ENCODE assay signal across 21 cellular contexts in genomic region chr17:40087903-40088718, GRCh38. TPM values are rescaled to one million over a fixed set of nuclear protein-coding genes. Genes with fewer than 3 reads are reported as not detected.
A peak's percentile ranks its signal among the peaks of the same experiment; 100 is the strongest.
DNase-seq lines count a peak whose midpoint lies in the region; ATAC-seq, FAIRE-seq and TF ChIP-seq lines count a peak whose summit lies in the region.
"Had no signal": no experiment of that assay in that cellular context is flagged by ENCODE, and none has a peak within 500 bp of the region (broad histone marks: within the 10 kb centered on the region; RNA-seq: fewer than 3 reads in every experiment).

No MANE protein-coding gene starts in this region.

- peaks cover 0 to under 1% of the 10 kb centered on the region in 2 experiments; a peak in 2 of 4 replicates for H3K36me3 ChIP-seq in GM12878 (ENCODE audit: control insufficient read depth in 2 of 2, insufficient read depth in 2 of 2, low read length in 1 of 2)
- peaks cover 50% of the 10 kb centered on the region for H3K36me3 ChIP-seq in osteoblast (ENCODE audit: insufficient read depth, low read length)

- no peak overlapping the region for H3K4me3 Mint-ChIP-seq in T-helper 1 cell treated with Interleukin-12 subunit alpha and Interleukin-12 subunit beta and Interleukin-4 antibody, amounts not matched to agents 30 μg/mL and 1 μg/mL, for 36 hours
- H3K4me3 Mint-ChIP-seq: effector memory CD8-positive, alpha-beta T cell; natural killer cell had no signal

- peak overlapping the region; percentile 22 for H3K27ac Mint-ChIP-seq in T-helper 1 cell treated with Interleukin-12 subunit alpha and Interleukin-12 subunit beta and Interleukin-4 antibody, amounts not matched to agents 30 μg/mL and 1 μg/mL, for 36 hours

- intact Hi-C loops in GM12878 (cut with micrococcal nuclease; ENCODE audit: unreplicated experiment), result no loop called here

- H3K4me3 ChIP-seq in GM12878 (no peak overlapping the region), osteoblast (ENCODE audit: insufficient read depth, low read length) (no peak overlapping the region)
- H3K4me3 ChIP-seq: prostate gland, smooth muscle cell, thoracic aorta had no signal

- POLR2A ChIA-PET in GM12878 (lab: Charles Lee), result no interaction called here

- no peak overlapping the region for H3K9ac ChIP-seq in GM12878 (ENCODE audit: control insufficient read depth, insufficient read depth, low read length)
- H3K9ac ChIP-seq: SK-N-SH had no signal

- TF ChIP-seq EP300 in GM12878 (IDR thresholded peaks at IDR 0.05; ENCODE audit: borderline replicate concordance in 1 of 2, control insufficient read depth in 1 of 2, low read depth in 2 of 2, low read length in 2 of 2), result no peak

- SMC1A ChIA-PET in GM12878 (lab: Charles Lee; ENCODE audit: uncharacterized antibody, unreplicated experiment), result no interaction called here

- in situ Hi-C loops in GM12878 (cut with MboI), result no loop called here

- H2AFZ ChIP-seq in GM12878 (ENCODE audit: control insufficient read depth, low read depth, low read length) (no peak overlapping the region), osteoblast (ENCODE audit: low read length) (no peak overlapping the region)

- BruUV-seq in GM12878 (replicated peaks; lab: Mats Ljungman, UMichigan), result no TSS peak

- H3K27me3 Mint-ChIP-seq in T-helper 1 cell treated with Interleukin-12 subunit alpha and Interleukin-12 subunit beta and Interleukin-4 antibody, amounts not matched to agents 30 μg/mL and 1 μg/mL, for 36 hours (ENCODE audit: low read depth), result no peaks in the 10 kb centered on the region
- H3K27me3 Mint-ChIP-seq: effector memory CD8-positive, alpha-beta T cell had no signal

- H3K36me3 Mint-ChIP-seq in T-helper 1 cell treated with Interleukin-12 subunit alpha and Interleukin-12 subunit beta and Interleukin-4 antibody, amounts not matched to agents 30 μg/mL and 1 μg/mL, for 36 hours (ENCODE audit: low read depth), result peaks cover 2% of the 10 kb centered on the region

- DNase-seq in T-helper 1 cell (no peak), GM12878 (ENCODE audit: low read depth, low spot score) (no peak), osteoblast (ENCODE audit: insufficient read length, low spot score, missing footprints) (peak; percentile 3), Ammon's horn (ENCODE audit: low spot score) (no peak), NCI-H526 treated with DMSO at 0.1 percent for 48 hours (lab: John Stamatoyannopoulos, UW) (no peak)
- DNase-seq: activated gamma-delta T cell; amniotic stem cell; BE2C; effector memory CD8-positive, alpha-beta T cell; KG1; natural killer cell; NCI-H1930; NK-92 treated with Interleukin-12 subunit alpha and Interleukin-12 subunit beta, amount 100 ng/mL, for 24 hours; SK-N-SH; stimulated activated CD8-positive, alpha-beta memory T cell treated with anti-CD3 and anti-CD28 coated beads, Interleukin-4, amount 100 ng/mL, for 48 hours had no signal

- no peak overlapping the region for H3K4me2 ChIP-seq in GM12878 (ENCODE audit: control insufficient read depth, insufficient read depth)
- no peak overlapping the region for H3K4me2 ChIP-seq in osteoblast (ENCODE audit: insufficient read depth, low read length)
- H3K4me2 ChIP-seq: SK-N-SH, smooth muscle cell had no signal

- H4K20me1 ChIP-seq in GM12878 (ENCODE audit: control insufficient read depth, insufficient read depth), result no peaks in the 10 kb centered on the region
- no peaks in the 10 kb centered on the region for H4K20me1 ChIP-seq in osteoblast (ENCODE audit: insufficient read depth, low read length)

- no peak for TF ChIP-seq RAD21 in GM12878 (IDR thresholded peaks at IDR 0.05; ENCODE audit: insufficient read depth, low read depth, low read length)

- no peak for FAIRE-seq in GM12878 (lab: Jason Lieb, UNC)
- FAIRE-seq: islet of Langerhans had no signal

- TF ChIP-seq POLR2A in GM12878 (IDR thresholded peaks at IDR 0.05; ENCODE audit: low read depth, low read length), result no peak

- no peaks in the 10 kb centered on the region for H3K4me1 Mint-ChIP-seq in T-helper 1 cell treated with Interleukin-12 subunit alpha and Interleukin-12 subunit beta and Interleukin-4 antibody, amounts not matched to agents 30 μg/mL and 1 μg/mL, for 36 hours (ENCODE audit: low read depth)

- no peaks in the 10 kb centered on the region for H3K27me3 ChIP-seq in GM12878 (replicated peaks in 1 of 2; ENCODE audit: control insufficient read depth in 2 of 2, insufficient read depth in 2 of 2, low read length in 1 of 2)
- H3K27me3 ChIP-seq in osteoblast (ENCODE audit: insufficient read depth, low read length), result no peaks in the 10 kb centered on the region
- H3K27me3 ChIP-seq: BE2C had no signal

- H3K9me3 ChIP-seq in GM12878 (replicated peaks; ENCODE audit: control insufficient read depth, insufficient read depth, low read length), result no peaks in the 10 kb centered on the region
- no peaks in the 10 kb centered on the region for H3K9me3 ChIP-seq in osteoblast (ENCODE audit: low read depth, low read length)
- H3K9me3 ChIP-seq: BE2C, prostate gland, SK-N-SH, thoracic aorta had no signal

- RAD21 ChIA-PET in GM12878 (lab: Charles Lee; ENCODE audit: unreplicated experiment), result interaction anchor here (0.7 kb wide), 1 partner anchor 53 kb away, joined by 3 read pairs; no protein-coding TSS in a partner anchor

- H3K79me2 ChIP-seq in GM12878 (ENCODE audit: control insufficient read depth, insufficient read depth, low read length), result no peaks in the 10 kb centered on the region
- no peaks in the 10 kb centered on the region for H3K79me2 ChIP-seq in osteoblast (ENCODE audit: insufficient read depth, low read length)

- CTCF ChIA-PET in GM12878 (lab: Yijun Ruan, JAX), result interaction anchor here (0.9 to 1.8 kb wide), 3 partner anchors 15 to 63 kb away, joined by 3 to 4 read pairs (median 3); no protein-coding TSS in a partner anchor

- no peaks in the 10 kb centered on the region for H3K9me3 Mint-ChIP-seq in T-helper 1 cell treated with Interleukin-12 subunit alpha and Interleukin-12 subunit beta and Interleukin-4 antibody, amounts not matched to agents 30 μg/mL and 1 μg/mL, for 36 hours
- H3K9me3 Mint-ChIP-seq: effector memory CD8-positive, alpha-beta T cell; natural killer cell had no signal

- H3K4me1 ChIP-seq in GM12878 (ENCODE audit: control insufficient read depth, insufficient read depth, low read length), result no peaks in the 10 kb centered on the region
- no peaks in the 10 kb centered on the region for H3K4me1 ChIP-seq in osteoblast (ENCODE audit: insufficient read depth, low read length)
- H3K4me1 ChIP-seq: prostate gland had no signal

- TF ChIP-seq CTCF in GM12878 (IDR thresholded peaks at IDR 0.05 in 2 of 3, conservative IDR thresholded peaks at IDR 0.05 in 1 of 3; ENCODE audit: control insufficient read depth in 2 of 3, extremely low read depth in 1 of 3, insufficient read depth in 1 of 3, low read depth in 3 of 3, low read length in 3 of 3), result no peak
- TF ChIP-seq CTCF in osteoblast (IDR thresholded peaks at IDR 0.05; ENCODE audit: extremely low read depth, low read depth, low read length), result no peak

- ATAC-seq in GM12878, result no peak
- ATAC-seq: effector memory CD8-positive, alpha-beta T cell; natural killer cell had no signal

- H3K27ac ChIP-seq in GM12878 (ENCODE audit: control insufficient read depth, insufficient read depth) (no peak overlapping the region), osteoblast (ENCODE audit: low read depth, low read length) (no peak overlapping the region)
- H3K27ac ChIP-seq: 22Rv1, prostate gland had no signal

- 82% methylated on average over 28 of the region's 28 CpGs for WGBS in GM12878 (ENCODE audit: insufficient coverage, insufficient replicate concordance, low lambda C conversion rate, missing lambda C conversion rate)

RNA-seq across cellular contexts. Expression of gene NR1D1, which starts 12.3 kb away (rescaled TPM):
- total RNA-seq in GM12878 (2013; cell fraction: nucleolus; rRNA removed), result 5.0 TPM in 2 replicates
- total RNA-seq in GM12878 (2014; rRNA removed), result 0.49 and 1.0 TPM in 2 replicates
- total RNA-seq in GM12878 (2014; rRNA removed; fragmentation: Illumina TruSeq; extraction: Trizol), result 0.31 and 0.37 TPM in 2 replicates
- 3.4 and 3.6 TPM in 2 replicates for total RNA-seq in GM12878 (2021)
- polyA plus RNA-seq in GM12878 (2011; ENCODE audit: low read depth), result 0.85 TPM
- 0.17 and 0.41 TPM in 2 replicates for polyA plus RNA-seq in GM12878 (2011; rRNA removed)
- 0.67 and 1.2 TPM in 2 replicates for polyA plus RNA-seq in GM12878 (2011; cell fraction: cytosol; rRNA removed)
- polyA plus RNA-seq in GM12878 (2011; cell fraction: nucleus; rRNA removed), result 5.1 and 5.9 TPM in 2 replicates
- polyA plus RNA-seq in GM12878 (2012), result 2.0 and 3.6 TPM in 2 replicates
- polyA plus RNA-seq in GM12878 (2014; fragmentation: Illumina TruSeq; extraction: Trizol), result 0.44 and 1.8 TPM in 2 replicates
- under 1 TPM; 0.10 to 0.33 TPM for polyA plus RNA-seq in GM12878 (2014; fragmentation: Nextera tagmentation; extraction: Ambion mirVana)
- 0.87 and 1.2 TPM in 2 replicates for polyA plus RNA-seq in GM12878 (2014; rRNA removed)
- polyA plus RNA-seq in GM12878 (2016; fragmentation: Nextera tagmentation; extraction: Ambion mirVana), result 1 to 10 TPM; 1.8 to 2.6 TPM
- polyA minus RNA-seq in GM12878 (2011; rRNA and poly(A)+ RNA removed), result 1.0 and 1.4 TPM in 2 replicates
- 2.1 TPM in 2 replicates for polyA minus RNA-seq in GM12878 (2011; cell fraction: cytosol; rRNA and poly(A)+ RNA removed)
- 3.1 and 6.0 TPM in 2 replicates for polyA minus RNA-seq in GM12878 (2011; cell fraction: nucleus; rRNA and poly(A)+ RNA removed)
- total RNA-seq in osteoblast, result 5.1 and 7.1 TPM in 2 replicates

RNA-seq across cellular contexts. Expression of gene THRA, which starts 25.3 kb away (rescaled TPM):
- 3.8 and 5.5 TPM in 2 replicates for total RNA-seq in GM12878 (2013; cell fraction: nucleolus; rRNA removed)
- 0.65 and 0.68 TPM in 2 replicates for total RNA-seq in GM12878 (2014; rRNA removed)
- 0.63 and 0.64 TPM in 2 replicates for total RNA-seq in GM12878 (2014; rRNA removed; fragmentation: Illumina TruSeq; extraction: Trizol)
- total RNA-seq in GM12878 (2021), result 1.5 and 2.0 TPM in 2 replicates
- polyA plus RNA-seq in GM12878 (2011; ENCODE audit: low read depth), result 1.2 TPM
- polyA plus RNA-seq in GM12878 (2011; rRNA removed), result 0.81 and 1.1 TPM in 2 replicates
- polyA plus RNA-seq in GM12878 (2011; cell fraction: cytosol; rRNA removed), result 1.5 TPM in 2 replicates
- 1.1 and 1.4 TPM in 2 replicates for polyA plus RNA-seq in GM12878 (2011; cell fraction: nucleus; rRNA removed)
- polyA plus RNA-seq in GM12878 (2012), result 1.9 and 2.2 TPM in 2 replicates
- polyA plus RNA-seq in GM12878 (2014; fragmentation: Illumina TruSeq; extraction: Trizol), result 1.0 and 1.2 TPM in 2 replicates
- polyA plus RNA-seq in GM12878 (2014; fragmentation: Nextera tagmentation; extraction: Ambion mirVana), result under 1 TPM; 0.03 to 0.07 TPM
- 0.64 and 0.81 TPM in 2 replicates for polyA plus RNA-seq in GM12878 (2014; rRNA removed)
- polyA plus RNA-seq in GM12878 (2016; fragmentation: Nextera tagmentation; extraction: Ambion mirVana), result under 1 TPM; 0.07 to 0.64 TPM
- polyA minus RNA-seq in GM12878 (2011; rRNA and poly(A)+ RNA removed), result 1.1 and 1.4 TPM in 2 replicates
- 0.42 and 0.80 TPM in 2 replicates for polyA minus RNA-seq in GM12878 (2011; cell fraction: cytosol; rRNA and poly(A)+ RNA removed)
- polyA minus RNA-seq in GM12878 (2011; cell fraction: nucleus; rRNA and poly(A)+ RNA removed), result 0.48 and 0.57 TPM in 2 replicates
- 30.6 and 33.3 TPM in 2 replicates for total RNA-seq in osteoblast

RNA-seq across cellular contexts. Expression of gene MSL1, which starts 33.7 kb away (rescaled TPM):
- 146 and 147 TPM in 2 replicates for total RNA-seq in GM12878 (2013; cell fraction: nucleolus; rRNA removed)
- total RNA-seq in GM12878 (2014; rRNA removed) (56.3 and 57.6 TPM in 2 replicates), GM12878 (2014; rRNA removed; fragmentation: Illumina TruSeq; extraction: Trizol) (56.4 and 56.5 TPM in 2 replicates), GM12878 (2021) (47.8 and 50.6 TPM in 2 replicates), osteoblast (53.3 and 60.1 TPM in 2 replicates)
- 38.1 TPM for polyA plus RNA-seq in GM12878 (2011; ENCODE audit: low read depth)
- polyA plus RNA-seq in GM12878 (2011; rRNA removed) (80.9 and 101 TPM in 2 replicates), GM12878 (2014; fragmentation: Illumina TruSeq; extraction: Trizol) (95.2 and 110 TPM in 2 replicates), GM12878 (2014; fragmentation: Nextera tagmentation; extraction: Ambion mirVana) (10 to 100 TPM; 11.1 to 18.0 TPM), GM12878 (2014; rRNA removed) (52.0 and 53.1 TPM in 2 replicates), GM12878 (2016; fragmentation: Nextera tagmentation; extraction: Ambion mirVana) (1 to 10 TPM; 6.1 to 9.5 TPM)
- 34.6 and 35.7 TPM in 2 replicates for polyA plus RNA-seq in GM12878 (2011; cell fraction: cytosol; rRNA removed)
- polyA plus RNA-seq in GM12878 (2011; cell fraction: nucleus; rRNA removed), result 220 and 227 TPM in 2 replicates
- 45.9 and 51.6 TPM in 2 replicates for polyA plus RNA-seq in GM12878 (2012)
- polyA minus RNA-seq in GM12878 (2011; rRNA and poly(A)+ RNA removed), result 33.0 and 40.5 TPM in 2 replicates
- 16.6 and 20.3 TPM in 2 replicates for polyA minus RNA-seq in GM12878 (2011; cell fraction: cytosol; rRNA and poly(A)+ RNA removed)
- polyA minus RNA-seq in GM12878 (2011; cell fraction: nucleus; rRNA and poly(A)+ RNA removed), result 30.2 and 34.7 TPM in 2 replicates

RNA-seq across cellular contexts. Expression of gene MED24, which starts 33.9 kb away (rescaled TPM):
- 191 and 225 TPM in 2 replicates for total RNA-seq in GM12878 (2013; cell fraction: nucleolus; rRNA removed)
- 33.5 and 40.6 TPM in 2 replicates for total RNA-seq in GM12878 (2014; rRNA removed)
- total RNA-seq in GM12878 (2014; rRNA removed; fragmentation: Illumina TruSeq; extraction: Trizol), result 32.8 and 35.3 TPM in 2 replicates
- total RNA-seq in GM12878 (2021), result 74.1 and 84.7 TPM in 2 replicates
- polyA plus RNA-seq in GM12878 (2011; ENCODE audit: low read depth), result 47.6 TPM
- polyA plus RNA-seq in GM12878 (2011; rRNA removed), result 31.1 and 74.8 TPM in 2 replicates
- polyA plus RNA-seq in GM12878 (2011; cell fraction: cytosol; rRNA removed), result 78.2 and 80.7 TPM in 2 replicates
- 270 and 289 TPM in 2 replicates for polyA plus RNA-seq in GM12878 (2011; cell fraction: nucleus; rRNA removed)
- polyA plus RNA-seq in GM12878 (2012), result 54.5 and 59.0 TPM in 2 replicates
- 77.0 and 85.1 TPM in 2 replicates for polyA plus RNA-seq in GM12878 (2014; fragmentation: Illumina TruSeq; extraction: Trizol)
- polyA plus RNA-seq in GM12878 (2014; fragmentation: Nextera tagmentation; extraction: Ambion mirVana), result 10 to 100 TPM in 1 of 2 experiments, 1 to 10 TPM in 1; 5.4 to 10.3 TPM
- polyA plus RNA-seq in GM12878 (2014; rRNA removed), result 58.6 and 75.5 TPM in 2 replicates
- 10 to 100 TPM; 89.9 to 97.4 TPM for polyA plus RNA-seq in GM12878 (2016; fragmentation: Nextera tagmentation; extraction: Ambion mirVana)
- 93.6 and 96.4 TPM in 2 replicates for polyA minus RNA-seq in GM12878 (2011; rRNA and poly(A)+ RNA removed)
- 54.1 and 61.4 TPM in 2 replicates for polyA minus RNA-seq in GM12878 (2011; cell fraction: cytosol; rRNA and poly(A)+ RNA removed)
- 104 and 143 TPM in 2 replicates for polyA minus RNA-seq in GM12878 (2011; cell fraction: nucleus; rRNA and poly(A)+ RNA removed)
- 33.6 and 36.6 TPM in 2 replicates for total RNA-seq in osteoblast

RNA-seq across cellular contexts. Expression of gene CASC3, which starts 52.2 kb away (rescaled TPM):
- 135 and 156 TPM in 2 replicates for total RNA-seq in GM12878 (2013; cell fraction: nucleolus; rRNA removed)
- 31.8 and 37.6 TPM in 2 replicates for total RNA-seq in GM12878 (2014; rRNA removed)
- 31.9 and 33.7 TPM in 2 replicates for total RNA-seq in GM12878 (2014; rRNA removed; fragmentation: Illumina TruSeq; extraction: Trizol)
- 42.9 and 49.0 TPM in 2 replicates for total RNA-seq in GM12878 (2021)
- polyA plus RNA-seq in GM12878 (2011; ENCODE audit: low read depth), result 30.2 TPM
- polyA plus RNA-seq in GM12878 (2011; rRNA removed), result 40.3 and 60.0 TPM in 2 replicates
- polyA plus RNA-seq in GM12878 (2011; cell fraction: cytosol; rRNA removed), result 39.7 and 54.1 TPM in 2 replicates
- polyA plus RNA-seq in GM12878 (2011; cell fraction: nucleus; rRNA removed), result 126 and 159 TPM in 2 replicates
- polyA plus RNA-seq in GM12878 (2012), result 40.4 and 44.5 TPM in 2 replicates
- polyA plus RNA-seq in GM12878 (2014; fragmentation: Illumina TruSeq; extraction: Trizol), result 52.4 and 59.7 TPM in 2 replicates
- 10 to 100 TPM; 12.7 to 16.4 TPM for polyA plus RNA-seq in GM12878 (2014; fragmentation: Nextera tagmentation; extraction: Ambion mirVana)
- 30.2 and 34.3 TPM in 2 replicates for polyA plus RNA-seq in GM12878 (2014; rRNA removed)
- 10 to 100 TPM; 52.6 to 53.4 TPM for polyA plus RNA-seq in GM12878 (2016; fragmentation: Nextera tagmentation; extraction: Ambion mirVana)
- 40.6 and 41.8 TPM in 2 replicates for polyA minus RNA-seq in GM12878 (2011; rRNA and poly(A)+ RNA removed)
- polyA minus RNA-seq in GM12878 (2011; cell fraction: cytosol; rRNA and poly(A)+ RNA removed), result 9.0 and 22.5 TPM in 2 replicates
- polyA minus RNA-seq in GM12878 (2011; cell fraction: nucleus; rRNA and poly(A)+ RNA removed), result 33.4 and 39.4 TPM in 2 replicates
- total RNA-seq in osteoblast, result 40.7 and 45.2 TPM in 2 replicates
